In genomic region chr3:57007513-57008415, GRCh38 we compare ENCODE assay signal across 1 cellular context.
TF ChIP-seq lines count a peak whose summit lies in the region.

No MANE protein-coding gene starts in this region.

TF ChIP-seq in K562, 482 proteins besides CTCF, POLR2A, EP300 and RAD21 (continued from another document):
- TF ChIP-seq UBTF (IDR thresholded peaks at IDR 0.05; ENCODE audit: borderline replicate concordance in 1 of 2, low read depth in 2 of 2, low read length in 2 of 2), result peak in 1 of 2 experiments; percentile 94; a peak in 2 of 4 replicates
- TF ChIP-seq RCOR1 (IDR thresholded peaks at IDR 0.05; ENCODE audit: borderline replicate concordance in 1 of 2, low read depth in 2 of 2, low read length in 2 of 2), result no peak
- TF ChIP-seq RBBP5 (IDR thresholded peaks at IDR 0.05; ENCODE audit: borderline replicate concordance, insufficient read depth, low read length, poor library complexity, severe bottlenecking), result peak; percentile 27
- TF ChIP-seq GTF2F1 (IDR thresholded peaks at IDR 0.05; ENCODE audit: low read depth, low read length), result no peak
- no peak for TF ChIP-seq ZFP30 (CRISPR knock-in tag; IDR thresholded peaks at IDR 0.05; ENCODE audit: borderline replicate concordance)
- no peak for TF ChIP-seq CHD2 (IDR thresholded peaks at IDR 0.05; ENCODE audit: low read depth, low read length)
- no peak for TF ChIP-seq KDM1A (IDR thresholded peaks at IDR 0.05)
- no peak for TF ChIP-seq MEF2D (tag; conservative IDR thresholded peaks at IDR 0.05; ENCODE audit: low read depth)
- TF ChIP-seq FOSL1 (tag; conservative IDR thresholded peaks at IDR 0.05), result peak; percentile 88
- TF ChIP-seq BRD9 (IDR thresholded peaks at IDR 0.05; ENCODE audit: low read depth, partially characterized antibody), result no peak
- TF ChIP-seq TRIM28 (IDR thresholded peaks at IDR 0.05), result no peak
- no peak for TF ChIP-seq MTF1 (CRISPR knock-in tag; IDR thresholded peaks at IDR 0.05; ENCODE audit: borderline replicate concordance)
- peak in 1 of 2 experiments; percentile 9 for TF ChIP-seq E2F6 (IDR thresholded peaks at IDR 0.05; ENCODE audit: borderline replicate concordance in 1 of 2, extremely low read depth in 1 of 2, insufficient read depth in 1 of 2, insufficient read length in 1 of 2, low read depth in 1 of 2, low read length in 1 of 2, poor library complexity in 1 of 2, severe bottlenecking in 1 of 2)
- TF ChIP-seq ELF4 (CRISPR knock-in tag; IDR thresholded peaks at IDR 0.05), result no peak
- TF ChIP-seq MEF2A (IDR thresholded peaks at IDR 0.05; ENCODE audit: control insufficient read depth, low read depth, low read length), result no peak
- no peak for TF ChIP-seq SREBF2 (CRISPR knock-in tag; IDR thresholded peaks at IDR 0.05)
- no peak for TF ChIP-seq MAX (CRISPR knock-in tag; IDR thresholded peaks at IDR 0.05)
- TF ChIP-seq CAMTA2 (CRISPR knock-in tag; conservative IDR thresholded peaks at IDR 0.05), result no peak
- TF ChIP-seq ZNF140 (CRISPR knock-in tag; IDR thresholded peaks at IDR 0.05), result no peak
- TF ChIP-seq ATF3 (IDR thresholded peaks at IDR 0.05), result peak; percentile 78
- no peak for TF ChIP-seq ATF3 (CRISPR knock-in tag; conservative IDR thresholded peaks at IDR 0.05)
- TF ChIP-seq ZHX1 (conservative IDR thresholded peaks at IDR 0.05; ENCODE audit: low read length), result no peak
- TF ChIP-seq TRIM25 (IDR thresholded peaks at IDR 0.05; ENCODE audit: borderline replicate concordance), result no peak
- no peak for TF ChIP-seq SMARCB1 (IDR thresholded peaks at IDR 0.05; ENCODE audit: insufficient read length, low read depth)
- no peak for TF ChIP-seq BRCA1 (IDR thresholded peaks at IDR 0.05)
- no peak for TF ChIP-seq BRCA1 (CRISPR knock-in tag; IDR thresholded peaks at IDR 0.05)
- no peak for TF ChIP-seq SFPQ (IDR thresholded peaks at IDR 0.05; ENCODE audit: low read depth, low read length)
